9 cellular contexts compared by ENCODE assay signal in genomic region chr13:95643471-95643813, GRCh38. TPM values are rescaled to one million over a fixed set of nuclear protein-coding genes. Genes with fewer than 3 reads are reported as not detected.
DNase-seq lines count a peak whose midpoint lies in the region; ATAC-seq, FAIRE-seq and TF ChIP-seq lines count a peak whose summit lies in the region.
"Had no signal": no experiment of that assay in that cellular context is flagged by ENCODE, and none has a peak within 500 bp of the region (broad histone marks: within the 10 kb centered on the region; RNA-seq: fewer than 3 reads in every experiment).

No MANE protein-coding gene starts in this region.

- ATAC-seq in HG02588 (IDR thresholded peaks at IDR 0.05; ENCODE audit: unreplicated experiment) (no peak), left colon (no peak)

- TF ChIP-seq CTCF in AG04450 (IDR thresholded peaks at IDR 0.05; ENCODE audit: low read depth, low read length): no peak
- TF ChIP-seq CTCF in HEK293 (tag by site-specific recombination; IDR thresholded peaks at IDR 0.05): no peak
- TF ChIP-seq CTCF in keratinocyte (optimal IDR thresholded peaks at IDR 0.05 in 1 of 3, IDR thresholded peaks at IDR 0.05 in 1 of 3, conservative IDR thresholded peaks at IDR 0.05 in 1 of 3; ENCODE audit: extremely low read depth in 1 of 3, insufficient read depth in 2 of 3, low read length in 3 of 3): no peak

- no peaks in the 10 kb centered on the region for H3K27me3 ChIP-seq in AG04450 (ENCODE audit: control insufficient read depth, insufficient read depth, low read length)
- no peaks in the 10 kb centered on the region for H3K27me3 ChIP-seq in adipocyte (replicated peaks; ENCODE audit: control insufficient read depth, insufficient read depth, low read length)
- peaks cover 21% of the 10 kb centered on the region for H3K27me3 ChIP-seq in keratinocyte (ENCODE audit: control insufficient read depth, extremely low read depth, insufficient read depth, low read length)

- peaks cover 3% of the 10 kb centered on the region; the same call in 1 of the 2 replicates for H3K9me3 ChIP-seq in AG04450 (ENCODE audit: control insufficient read depth, insufficient read depth, low read length)
- H3K9me3 ChIP-seq in HEK293 (ENCODE audit: control insufficient read depth, insufficient read depth, low read depth, low read length): no peaks in the 10 kb centered on the region
- H3K9me3 ChIP-seq in adipocyte (ENCODE audit: control insufficient read depth, low read length): no peaks in the 10 kb centered on the region
- H3K9me3 ChIP-seq in keratinocyte (ENCODE audit: control insufficient read depth, low read depth, low read length): no peaks in the 10 kb centered on the region

- H2AFZ ChIP-seq in keratinocyte (ENCODE audit: control insufficient read depth, low read length): peak overlapping the region; percentile 51

- peaks cover 16 to 30% of the 10 kb centered on the region in 2 experiments for H3K36me3 ChIP-seq in HEK293 (ENCODE audit: control insufficient read depth in 2 of 2, insufficient read depth in 1 of 2, low read length in 2 of 2)
- H3K36me3 ChIP-seq in adipocyte (ENCODE audit: control insufficient read depth, insufficient read depth, low read length, severe bottlenecking): peaks cover 5% of the 10 kb centered on the region
- no peaks in the 10 kb centered on the region for H3K36me3 ChIP-seq in keratinocyte (ENCODE audit: control insufficient read depth in 2 of 2, extremely low read depth in 1 of 2, insufficient read depth in 2 of 2, low read length in 2 of 2)

- dilution Hi-C loops in keratinocyte (cut with MboI; ENCODE audit: extremely low pct_ligation_motif_present, low sequenced_read_pairs): no loop called here

- no peaks in the 10 kb centered on the region for H4K20me1 ChIP-seq in keratinocyte (ENCODE audit: control insufficient read depth, extremely low read depth, insufficient read depth, low read length)

- CTCF ChIA-PET in AG04450 (lab: Charles Lee): interaction anchor here (0.9 to 4.5 kb wide), 5 partner anchors 13 to 190 kb away, joined by 3 to 17 read pairs (median 9); no protein-coding TSS in a partner anchor
- CTCF ChIA-PET in HEK293 (lab: Yijun Ruan, JAX): interaction anchor here (1.0 to 1.1 kb wide), 3 partner anchors 57 to 191 kb away, joined by 3 read pairs; no protein-coding TSS in a partner anchor

- H3K9ac ChIP-seq in adipocyte (ENCODE audit: low read length): peak overlapping the region; percentile 83
- no peak overlapping the region for H3K9ac ChIP-seq in keratinocyte (ENCODE audit: control insufficient read depth, extremely low read depth, insufficient read depth, low read length)

- no peaks in the 10 kb centered on the region for H3K79me2 ChIP-seq in keratinocyte (ENCODE audit: control insufficient read depth, insufficient read depth, low read length)

- no peaks in the 10 kb centered on the region for H3K4me1 ChIP-seq in HEK293 (ENCODE audit: control insufficient read depth, insufficient read depth, low read length)
- peaks cover 18% of the 10 kb centered on the region for H3K4me1 ChIP-seq in adipocyte (ENCODE audit: control insufficient read depth, insufficient read depth, low read length)
- H3K4me1 ChIP-seq in keratinocyte (ENCODE audit: control insufficient read depth, extremely low read depth, insufficient read depth, low read length): peaks cover 4% of the 10 kb centered on the region

- intact Hi-C loops in left colon (cut with DNase I, micrococcal nuclease): no loop called here

- H3K4me3 ChIP-seq in AG04450 (ENCODE audit: low read depth, low read length): peak overlapping the region; percentile 65
- H3K4me3 ChIP-seq in HEK293 (ENCODE audit: low read depth, low read length): peak overlapping the region; percentile 63
- peak overlapping the region; percentile 82 for H3K4me3 ChIP-seq in adipocyte (ENCODE audit: low read length)
- H3K4me3 ChIP-seq in keratinocyte (ENCODE audit: control insufficient read depth in 2 of 3, extremely low read depth in 1 of 3, insufficient read depth in 2 of 3, low read depth in 1 of 3, low read length in 3 of 3): peak overlapping the region in 2 of 3 experiments; percentile 51 to 52

- peak overlapping the region; percentile 61 for H3K4me2 ChIP-seq in keratinocyte (ENCODE audit: control insufficient read depth, extremely low read depth, insufficient read depth, low read depth, low read length)

- FAIRE-seq in keratinocyte (lab: Jason Lieb, UNC): no peak

- no peak for DNase-seq in AG04450 (ENCODE audit: low read depth, low spot score)
- peak; percentile 68 for DNase-seq in adipocyte (ENCODE audit: low read depth)
- no peak for DNase-seq in keratinocyte (ENCODE audit: low read depth, low spot score)
- DNase-seq in left colon: no peak
- no peak for DNase-seq in GM03348 (ENCODE audit: low spot score)

- H3K27ac ChIP-seq in AG04450 (ENCODE audit: low read depth, low read length): peak overlapping the region; percentile 65
- H3K27ac ChIP-seq in HEK293 (ENCODE audit: extremely low read depth, low read depth, low read length): peak overlapping the region; percentile 82; the same call in 1 of the 2 replicates
- H3K27ac ChIP-seq in keratinocyte (ENCODE audit: control insufficient read depth, insufficient read depth, low read length): no peak overlapping the region
- H3K27ac ChIP-seq in temporal lobe (ENCODE audit: low read depth, low read length): peak overlapping the region; percentile 61
- H3K27ac ChIP-seq: foreskin keratinocyte had no signal

- POLR2A ChIA-PET in AG04450 (lab: Yijun Ruan, JAX) (interaction anchor here (0.6 to 3.4 kb wide), 2 partner anchors 20 to 33 kb away, joined by 4 to 23 read pairs; partner anchors contain the start of gene DNAJC3), HEK293 (lab: Yijun Ruan, JAX) (interaction anchor here (1.0 to 1.4 kb wide), 5 partner anchors 10 to 177 kb away, joined by 3 to 19 read pairs (median 3); partner anchors contain the start of gene DNAJC3)

- H3K9me1 ChIP-seq in keratinocyte (ENCODE audit: control insufficient read depth, extremely low read depth, insufficient read depth, low read length): no peaks in the 10 kb centered on the region

TF ChIP-seq in HEK293, 187 proteins besides CTCF, POLR2A, EP300 and RAD21 (continues in another document):
- TF ChIP-seq ZNF692 (tag by site-specific recombination; IDR thresholded peaks at IDR 0.05) (no peak), ZNF501 (tag by site-specific recombination; IDR thresholded peaks at IDR 0.05) (no peak), ZFP37 (tag by site-specific recombination; IDR thresholded peaks at IDR 0.05) (peak; percentile 22; the same call in 1 of the 2 replicates), ZNF600 (tag by site-specific recombination; IDR thresholded peaks at IDR 0.05) (peak; percentile 49; the same call in 1 of the 2 replicates), ZNF184 (tag by site-specific recombination; IDR thresholded peaks at IDR 0.05) (no peak), ZNF664 (tag by site-specific recombination; IDR thresholded peaks at IDR 0.05) (no peak), ZBTB17 (tag by site-specific recombination; IDR thresholded peaks at IDR 0.05) (peak; percentile 82; the same call in 1 of the 2 replicates), ZNF529 (tag by site-specific recombination; IDR thresholded peaks at IDR 0.05; ENCODE audit: insufficient replicate concordance) (no peak), ZBTB8A (tag by site-specific recombination; IDR thresholded peaks at IDR 0.05) (no peak)
- TF ChIP-seq, protein P1, sequence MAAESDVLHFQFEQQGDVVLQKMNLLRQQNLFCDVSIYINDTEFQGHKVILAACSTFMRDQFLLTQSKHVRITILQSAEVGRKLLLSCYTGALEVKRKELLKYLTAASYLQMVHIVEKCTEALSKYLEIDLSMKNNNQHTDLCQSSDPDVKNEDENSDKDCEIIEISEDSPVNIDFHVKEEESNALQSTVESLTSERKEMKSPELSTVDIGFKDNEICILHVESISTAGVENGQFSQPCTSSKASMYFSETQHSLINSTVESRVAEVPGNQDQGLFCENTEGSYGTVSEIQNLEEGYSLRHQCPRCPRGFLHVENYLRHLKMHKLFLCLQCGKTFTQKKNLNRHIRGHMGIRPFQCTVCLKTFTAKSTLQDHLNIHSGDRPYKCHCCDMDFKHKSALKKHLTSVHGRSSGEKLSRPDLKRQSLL (tag by site-specific recombination; IDR thresholded peaks at IDR 0.05): peak; percentile 56; the same call in 1 of the 2 replicates

RNA-seq across cellular contexts. Expression of gene DZIP1, which starts 1.1 kb away (rescaled TPM):
- 30.5 and 32.9 TPM in 2 replicates for polyA plus RNA-seq in AG04450 (2011; rRNA removed)
- polyA minus RNA-seq in AG04450 (2011; rRNA and poly(A)+ RNA removed): 22.0 and 24.2 TPM in 2 replicates
- 0.88 to 1.4 TPM (median 1.3 TPM) in 3 replicates for polyA plus RNA-seq in keratinocyte
- polyA plus RNA-seq in keratinocyte (2011; ENCODE audit: low read depth): 0.74 TPM
- polyA plus RNA-seq in keratinocyte (2011; cell fraction: cytosol; rRNA removed): 0.97 and 1.7 TPM in 2 replicates
- polyA plus RNA-seq in keratinocyte (2011; cell fraction: nucleus; rRNA removed): 1.8 TPM in 2 replicates
- polyA plus RNA-seq in keratinocyte (2012; ENCODE audit: low replicate concordance): 0.32 and 1.4 TPM in 2 replicates
- 0.46 to 1.2 TPM (median 1.0 TPM) in 3 replicates for polyA minus RNA-seq in keratinocyte
- polyA minus RNA-seq in keratinocyte (2011; cell fraction: cytosol; rRNA and poly(A)+ RNA removed): 2.5 TPM
- 1.6 and 2.1 TPM in 2 replicates for polyA minus RNA-seq in keratinocyte (2011; cell fraction: nucleus; rRNA and poly(A)+ RNA removed)
- 47.2 TPM for total RNA-seq in temporal lobe
- total RNA-seq in left colon: 1 to 10 TPM; 1.4 to 5.5 TPM

RNA-seq across cellular contexts. Expression of gene DNAJC3, which starts 33.5 kb away (rescaled TPM):
- polyA plus RNA-seq in AG04450 (2011; rRNA removed) (21.7 and 30.2 TPM in 2 replicates), keratinocyte (11.5 to 26.4 TPM (median 23.8 TPM) in 3 replicates)
- 24.9 and 36.4 TPM in 2 replicates for polyA minus RNA-seq in AG04450 (2011; rRNA and poly(A)+ RNA removed)
- 24.2 TPM for polyA plus RNA-seq in keratinocyte (2011; ENCODE audit: low read depth)
- 6.4 and 12.8 TPM in 2 replicates for polyA plus RNA-seq in keratinocyte (2011; cell fraction: cytosol; rRNA removed)
- 19.9 and 26.5 TPM in 2 replicates for polyA plus RNA-seq in keratinocyte (2011; cell fraction: nucleus; rRNA removed)
- polyA plus RNA-seq in keratinocyte (2012; ENCODE audit: low replicate concordance): 17.0 and 29.2 TPM in 2 replicates
- polyA minus RNA-seq in keratinocyte: 12.7 to 40.5 TPM (median 21.2 TPM) in 3 replicates
- polyA minus RNA-seq in keratinocyte (2011; cell fraction: cytosol; rRNA and poly(A)+ RNA removed): 15.7 TPM
- 27.2 and 46.9 TPM in 2 replicates for polyA minus RNA-seq in keratinocyte (2011; cell fraction: nucleus; rRNA and poly(A)+ RNA removed)
- total RNA-seq in temporal lobe (21.4 TPM), left colon (10 to 100 TPM; 59.3 to 60.2 TPM)
